23 cellular contexts compared by ENCODE assay signal in genomic region chr10:69963835-69964710, GRCh38.
"Had no signal": no experiment of that assay in that cellular context is flagged by ENCODE, and none has a peak within 500 bp of the region (broad histone marks: within the 10 kb centered on the region; RNA-seq: fewer than 3 reads in every experiment).

No MANE protein-coding gene starts in this region.

- H3K9me3 ChIP-seq: left lung, pancreas, sigmoid colon, tibial artery had no signal

- H3K4me3 Mint-ChIP-seq: activated naive CD8-positive, alpha-beta T cell treated with anti-CD3 and anti-CD28 coated beads for 36 hours; activated T-helper 17 cell treated with anti-CD3 and anti-CD28 coated beads, Interleukin-2, amount 50 U/mL, for 72 hours; naive B cell; stimulated activated effector memory CD8-positive, alpha-beta T cell treated with anti-CD3 and anti-CD28 coated beads, Interleukin-12 subunit alpha, Interleukin-12 subunit beta, amount 100 ng/mL, for 72 hours had no signal

- H3K27ac ChIP-seq: cardiac muscle cell, dorsolateral prefrontal cortex, left lung, pancreas, sigmoid colon, tibial artery, VCaP had no signal

- H3K4me3 ChIP-seq: cardiac muscle cell, dorsolateral prefrontal cortex, left lung, pancreas, sigmoid colon, tibial artery had no signal

- H3K36me3 ChIP-seq: cardiac muscle cell, left lung, pancreas, sigmoid colon, tibial artery had no signal

- H3K9me3 Mint-ChIP-seq: activated naive CD8-positive, alpha-beta T cell treated with anti-CD3 and anti-CD28 coated beads for 36 hours; activated T-helper 17 cell treated with anti-CD3 and anti-CD28 coated beads, Interleukin-2, amount 50 U/mL, for 72 hours; naive B cell; stimulated activated effector memory CD8-positive, alpha-beta T cell treated with anti-CD3 and anti-CD28 coated beads, Interleukin-12 subunit alpha, Interleukin-12 subunit beta, amount 100 ng/mL, for 72 hours had no signal

- ATAC-seq: activated T-helper 17 cell treated with anti-CD3 and anti-CD28 coated beads, Interleukin-2, amount 50 U/mL, for 72 hours; left lung; pancreas; stimulated activated effector memory CD8-positive, alpha-beta T cell treated with anti-CD3 and anti-CD28 coated beads, Interleukin-12 subunit alpha, Interleukin-12 subunit beta, amount 100 ng/mL, for 72 hours had no signal

- DNase-seq: activated CD4-positive, alpha-beta T cell treated with anti-CD3 and anti-CD28 coated beads, Interleukin-2, amount 50 U/mL, for 1 hour; activated CD4-positive, CD25-positive, alpha-beta regulatory T cell treated with anti-CD3 and anti-CD28 coated beads, Interleukin-2, amount 50 U/mL, for 72 hours; activated naive CD4-positive, alpha-beta T cell; activated naive CD8-positive, alpha-beta T cell treated with anti-CD3 and anti-CD28 coated beads for 36 hours; activated T-cell treated with anti-CD3 and anti-CD28 coated beads, Interleukin-2, amount 50 U/mL, for 1 hour; amniotic stem cell; foreskin melanocyte; hypothalamus; kidney; left lung; mammary epithelial cell; naive B cell; sigmoid colon; stimulated activated CD4-positive, alpha-beta T cell treated with anti-CD3 and anti-CD28 coated beads, Interleukin-4, amount 100 ng/mL, for 24 hours; SW 1271; T-helper 2 cell; tibial artery had no signal

- H3K4me1 Mint-ChIP-seq: activated naive CD8-positive, alpha-beta T cell treated with anti-CD3 and anti-CD28 coated beads for 36 hours; activated T-helper 17 cell treated with anti-CD3 and anti-CD28 coated beads, Interleukin-2, amount 50 U/mL, for 72 hours; stimulated activated effector memory CD8-positive, alpha-beta T cell treated with anti-CD3 and anti-CD28 coated beads, Interleukin-12 subunit alpha, Interleukin-12 subunit beta, amount 100 ng/mL, for 72 hours had no signal

- H3K36me3 Mint-ChIP-seq: activated naive CD8-positive, alpha-beta T cell treated with anti-CD3 and anti-CD28 coated beads for 36 hours; naive B cell; stimulated activated effector memory CD8-positive, alpha-beta T cell treated with anti-CD3 and anti-CD28 coated beads, Interleukin-12 subunit alpha, Interleukin-12 subunit beta, amount 100 ng/mL, for 72 hours had no signal

- H3K27ac Mint-ChIP-seq: activated naive CD8-positive, alpha-beta T cell treated with anti-CD3 and anti-CD28 coated beads for 36 hours; activated T-helper 17 cell treated with anti-CD3 and anti-CD28 coated beads, Interleukin-2, amount 50 U/mL, for 72 hours; stimulated activated effector memory CD8-positive, alpha-beta T cell treated with anti-CD3 and anti-CD28 coated beads, Interleukin-12 subunit alpha, Interleukin-12 subunit beta, amount 100 ng/mL, for 72 hours had no signal

- H3K27me3 Mint-ChIP-seq: activated naive CD8-positive, alpha-beta T cell treated with anti-CD3 and anti-CD28 coated beads for 36 hours had no signal

- H3K27me3 ChIP-seq: cardiac muscle cell, dorsolateral prefrontal cortex, pancreas, sigmoid colon, tibial artery had no signal
